21 cellular contexts compared by ENCODE assay signal in the genomic region with DNA sequence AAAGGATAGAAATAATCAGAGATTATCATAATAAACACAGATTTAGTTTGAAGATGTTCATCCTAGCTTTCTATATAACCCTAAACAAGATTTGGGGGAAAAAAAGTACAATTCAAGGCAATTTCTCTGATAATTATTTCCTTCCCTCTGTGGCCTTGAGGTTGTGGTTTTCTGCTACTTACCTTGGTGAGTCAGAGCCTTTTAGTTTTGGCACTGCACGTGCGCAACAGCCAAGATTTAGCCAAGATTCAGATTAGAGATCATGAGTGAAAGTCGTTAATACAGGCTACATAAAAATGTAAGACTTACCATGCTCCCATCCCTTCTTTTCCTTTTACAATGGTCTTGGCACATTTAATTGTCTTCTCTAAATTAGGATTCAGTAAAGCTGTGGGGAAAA. TPM values are rescaled to one million over a fixed set of nuclear protein-coding genes. Genes with fewer than 3 reads are reported as not detected.
DNase-seq lines count a peak whose midpoint lies in the region; ATAC-seq and TF ChIP-seq lines count a peak whose summit lies in the region.
"Had no signal": no experiment of that assay in that cellular context is flagged by ENCODE, and none has a peak within 500 bp of the region (broad histone marks: within the 10 kb centered on the region; RNA-seq: fewer than 3 reads in every experiment).

No MANE protein-coding gene starts in this region.

- POLR2A ChIA-PET in MCF 10A (lab: Yijun Ruan, JAX): no interaction called here

- no peaks in the 10 kb centered on the region for H3K9me3 Mint-ChIP-seq in MCF 10A (ENCODE audit: unreplicated experiment)
- H3K9me3 Mint-ChIP-seq in activated naive CD8-positive, alpha-beta T cell treated with anti-CD3 and anti-CD28 coated beads, Interleukin-2, amount 50 U/mL, for 24 hours: no peaks in the 10 kb centered on the region
- H3K9me3 Mint-ChIP-seq in osteocyte (ENCODE audit: unreplicated experiment): no peaks in the 10 kb centered on the region

- H3K27me3 ChIP-seq in breast epithelium: no peaks in the 10 kb centered on the region

- no TSS peak for BruUV-seq in MCF 10A (replicated peaks; lab: Mats Ljungman, UMichigan)

- H3K27me3 Mint-ChIP-seq in MCF 10A (ENCODE audit: insufficient read depth, unreplicated experiment) (no peaks in the 10 kb centered on the region), osteocyte (ENCODE audit: unreplicated experiment) (peaks cover 11% of the 10 kb centered on the region)
- H3K27me3 Mint-ChIP-seq in activated naive CD8-positive, alpha-beta T cell treated with anti-CD3 and anti-CD28 coated beads, Interleukin-2, amount 50 U/mL, for 24 hours: no peaks in the 10 kb centered on the region

- H3K4me1 Mint-ChIP-seq in MCF 10A (ENCODE audit: insufficient read depth, unreplicated experiment): peaks cover 13% of the 10 kb centered on the region
- peaks cover 13% of the 10 kb centered on the region for H3K4me1 Mint-ChIP-seq in activated naive CD8-positive, alpha-beta T cell treated with anti-CD3 and anti-CD28 coated beads, Interleukin-2, amount 50 U/mL, for 24 hours
- H3K4me1 Mint-ChIP-seq in osteocyte (ENCODE audit: unreplicated experiment): no peaks in the 10 kb centered on the region

- no peaks in the 10 kb centered on the region for H3K36me3 ChIP-seq in breast epithelium

- no peaks in the 10 kb centered on the region for H3K9me3 ChIP-seq in breast epithelium

- intact Hi-C loops in MCF 10A (cut with micrococcal nuclease): no loop called here
- intact Hi-C loops in breast epithelium (cut with DNase I; ENCODE audit: low total_unique reads): no loop called here

- no peak for ATAC-seq in activated naive CD8-positive, alpha-beta T cell treated with anti-CD3 and anti-CD28 coated beads, Interleukin-2, amount 50 U/mL, for 24 hours
- no peak for ATAC-seq in GM19351 (IDR thresholded peaks at IDR 0.05; ENCODE audit: unreplicated experiment)
- ATAC-seq: SK-N-SH treated with all-trans-retinoic acid at 6 μM for 48 hours had no signal

- DNase-seq in MCF 10A (ENCODE audit: unreplicated experiment): peak; percentile 46
- DNase-seq in breast epithelium (ENCODE audit: low spot score in 2 of 2): no peak
- DNase-seq in M059J (ENCODE audit: low read depth): peak; percentile 26
- DNase-seq in activated naive CD8-positive, alpha-beta T cell treated with anti-CD3 and anti-CD28 coated beads, Interleukin-2, amount 50 U/mL, for 24 hours: peak; percentile 10
- DNase-seq in osteocyte (ENCODE audit: extremely low spot score, unreplicated experiment): peak; percentile 4
- DNase-seq in hypothalamus (lab: John Stamatoyannopoulos, UW): no peak
- DNase-seq: C1 segment of cervical spinal cord, DND-41, GM23248, HCEC 1CT, Kasumi-1, NCI-H1105 treated with DMSO at 0.1 percent for 48 hours, NCI-H1694, NCI-H2081 treated with DMSO at 0.1 percent for 48 hours, NCI-H446 treated with DMSO at 0.1 percent for 48 hours, NCI-H69, SIG-M5 had no signal

- no peak overlapping the region for H3K27ac Mint-ChIP-seq in MCF 10A (ENCODE audit: low read depth, unreplicated experiment)
- H3K27ac Mint-ChIP-seq in activated naive CD8-positive, alpha-beta T cell treated with anti-CD3 and anti-CD28 coated beads, Interleukin-2, amount 50 U/mL, for 24 hours: peak overlapping the region; percentile 25
- H3K27ac Mint-ChIP-seq in osteocyte (ENCODE audit: unreplicated experiment): no peak overlapping the region
- H3K27ac Mint-ChIP-seq: IgD-negative memory B cell had no signal

- no peak for TF ChIP-seq POLR2A in breast epithelium (IDR thresholded peaks at IDR 0.05)

- CTCF ChIA-PET in MCF 10A (lab: Yijun Ruan, JAX): interaction anchor here (0.7 kb wide), 1 partner anchor 157 kb away, joined by 3 read pairs; no protein-coding TSS in a partner anchor

- H3K27ac ChIP-seq in breast epithelium: no peak overlapping the region
- H3K27ac ChIP-seq: GM23248 had no signal

- no peak overlapping the region for H3K4me3 Mint-ChIP-seq in MCF 10A (ENCODE audit: unreplicated experiment)
- no peak overlapping the region for H3K4me3 Mint-ChIP-seq in activated naive CD8-positive, alpha-beta T cell treated with anti-CD3 and anti-CD28 coated beads, Interleukin-2, amount 50 U/mL, for 24 hours
- no peak overlapping the region for H3K4me3 Mint-ChIP-seq in osteocyte (ENCODE audit: unreplicated experiment)
- H3K4me3 Mint-ChIP-seq: IgD-negative memory B cell had no signal

- TF ChIP-seq CTCF in MCF 10A (IDR thresholded peaks at IDR 0.05; ENCODE audit: unreplicated experiment): no peak
- no peak for TF ChIP-seq CTCF in breast epithelium (IDR thresholded peaks at IDR 0.05)
- TF ChIP-seq CTCF in osteocyte (IDR thresholded peaks at IDR 0.05): no peak

- H3K4me1 ChIP-seq in breast epithelium: no peaks in the 10 kb centered on the region

- H3K4me3 ChIP-seq in breast epithelium: no peak overlapping the region
- H3K4me3 ChIP-seq: GM23248 had no signal

- H3K36me3 Mint-ChIP-seq in MCF 10A (ENCODE audit: insufficient read depth, unreplicated experiment) (peaks cover 8% of the 10 kb centered on the region), osteocyte (ENCODE audit: unreplicated experiment) (no peaks in the 10 kb centered on the region)
- no peaks in the 10 kb centered on the region for H3K36me3 Mint-ChIP-seq in activated naive CD8-positive, alpha-beta T cell treated with anti-CD3 and anti-CD28 coated beads, Interleukin-2, amount 50 U/mL, for 24 hours (ENCODE audit: low read depth)
- H3K36me3 Mint-ChIP-seq: IgD-negative memory B cell had no signal

RNA-seq across cellular contexts. Expression of a gene that starts 6.7 kb away (rescaled TPM):
- not detected in 2 replicates for total RNA-seq in MCF 10A (2022)
- total RNA-seq in breast epithelium: not detected
- total RNA-seq in M059J (2014; rRNA removed; shearing (Covaris generic)): not detected in 2 replicates
- not detected in 2 replicates for total RNA-seq in osteocyte
- total RNA-seq: GM23248, OCI-LY7 had no signal

Comparison
In these comparisons a context has a peak if more than half of its experiments do, and no peak if none do; other contexts are left out.
1. DNase-seq: peak in MCF 10A (single experiment), M059J (single experiment), activated naive CD8-positive, alpha-beta T cell treated with anti-CD3 and anti-CD28 coated beads, Interleukin-2, amount 50 U/mL, for 24 hours (single experiment) and osteocyte (single experiment); none in breast epithelium (0 of 2) and hypothalamus (0 of 51).